7 cellular contexts compared by ENCODE assay signal in the genomic region with DNA sequence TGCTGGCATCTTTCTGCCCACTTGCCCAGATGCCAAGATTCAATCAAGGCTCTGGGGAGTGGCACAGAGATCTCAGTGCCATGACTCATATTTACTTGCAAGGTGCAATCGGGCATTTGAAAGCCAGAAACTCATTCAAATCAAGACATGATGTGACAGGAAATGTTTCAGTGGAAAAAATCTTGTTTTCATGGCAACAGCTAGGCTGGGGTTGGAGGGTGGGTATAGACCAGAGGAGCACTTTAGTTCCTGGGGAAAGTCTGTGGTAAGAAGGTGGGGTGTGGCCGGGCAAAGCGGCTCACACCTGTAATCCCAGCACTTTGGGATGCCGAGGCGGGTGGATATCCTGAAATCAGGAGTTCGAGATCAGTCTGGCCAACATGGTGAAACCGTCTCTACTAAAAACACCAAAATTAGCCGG. TPM values are rescaled to one million over a fixed set of nuclear protein-coding genes. Genes with fewer than 3 reads are reported as not detected.
DNase-seq lines count a peak whose midpoint lies in the region; FAIRE-seq lines count a peak whose summit lies in the region.
"Had no signal": no experiment of that assay in that cellular context is flagged by ENCODE, and none has a peak within 500 bp of the region (broad histone marks: within the 10 kb centered on the region; RNA-seq: fewer than 3 reads in every experiment).

No MANE protein-coding gene starts in this region.

- no peaks in the 10 kb centered on the region for H3K36me3 ChIP-seq in small intestine (ENCODE audit: control insufficient read depth in 2 of 2, insufficient read depth in 2 of 2, low read length in 2 of 2)

- H3K9me3 Mint-ChIP-seq in activated T-helper 2 cell treated with anti-CD3 and anti-CD28 coated beads, Interferon-gamma antibody, Interleukin-2, Interleukin-4, amounts not matched to agents 10 μg/mL and 5 μg/mL and 100 μg/mL, durations not matched to agents 14 hours and 24 hours and 36 hours = no peaks in the 10 kb centered on the region

- WGBS in small intestine, 3 donors = 28 to 71% (median 36%) methylated on average over 8 of the region's 8 CpGs

- intact Hi-C loops in activated T-helper 2 cell treated with anti-CD3 and anti-CD28 coated beads, Interferon-gamma antibody, Interleukin-2, Interleukin-4, amounts not matched to agents 10 μg/mL and 5 μg/mL and 100 μg/mL, durations not matched to agents 14 hours and 24 hours and 36 hours (cut with micrococcal nuclease) = no loop called here

- H3K4me3 ChIP-seq in small intestine (ENCODE audit: low read depth in 1 of 2, low read length in 2 of 2) = no peak overlapping the region

- peak overlapping the region; percentile 76 for H3K27ac Mint-ChIP-seq in activated T-helper 2 cell treated with anti-CD3 and anti-CD28 coated beads, Interferon-gamma antibody, Interleukin-2, Interleukin-4, amounts not matched to agents 10 μg/mL and 5 μg/mL and 100 μg/mL, durations not matched to agents 14 hours and 24 hours and 36 hours

- H3K36me3 Mint-ChIP-seq in activated T-helper 2 cell treated with anti-CD3 and anti-CD28 coated beads, Interferon-gamma antibody, Interleukin-2, Interleukin-4, amounts not matched to agents 10 μg/mL and 5 μg/mL and 100 μg/mL, durations not matched to agents 14 hours and 24 hours and 36 hours (ENCODE audit: low read depth) = no peaks in the 10 kb centered on the region

- H3K4me1 ChIP-seq in small intestine (ENCODE audit: control insufficient read depth in 2 of 2, insufficient read depth in 1 of 2, low read depth in 1 of 2, low read length in 1 of 2) = peaks cover 2 to 3% of the 10 kb centered on the region in 2 donors

- peaks cover 21% of the 10 kb centered on the region for H3K4me1 Mint-ChIP-seq in activated T-helper 2 cell treated with anti-CD3 and anti-CD28 coated beads, Interferon-gamma antibody, Interleukin-2, Interleukin-4, amounts not matched to agents 10 μg/mL and 5 μg/mL and 100 μg/mL, durations not matched to agents 14 hours and 24 hours and 36 hours (ENCODE audit: low read depth)

- DNase-seq in LoVo (ENCODE audit: low spot score) = peak; percentile 50
- no peak for DNase-seq in activated T-helper 2 cell treated with anti-CD3 and anti-CD28 coated beads, Interferon-gamma antibody, Interleukin-2, Interleukin-4, amounts not matched to agents 10 μg/mL and 5 μg/mL and 100 μg/mL, durations not matched to agents 14 hours and 24 hours and 36 hours (ENCODE audit: low spot score)
- DNase-seq in small intestine = peak; percentile 74
- no peak for DNase-seq in central memory CD4-positive, alpha-beta T cell
- DNase-seq in G401 (ENCODE audit: low spot score) = no peak
- no peak for DNase-seq in amniotic stem cell (lab: John Stamatoyannopoulos, UW)
- DNase-seq: left cardiac atrium had no signal

- H3K27ac ChIP-seq in small intestine (ENCODE audit: low read depth in 1 of 2, low read length in 1 of 2) = peak overlapping the region in 1 of 2 donors; percentile 72

- H3K4me3 Mint-ChIP-seq in activated T-helper 2 cell treated with anti-CD3 and anti-CD28 coated beads, Interferon-gamma antibody, Interleukin-2, Interleukin-4, amounts not matched to agents 10 μg/mL and 5 μg/mL and 100 μg/mL, durations not matched to agents 14 hours and 24 hours and 36 hours (ENCODE audit: low read depth) = peak overlapping the region; percentile 41

- H3K27me3 ChIP-seq in small intestine (ENCODE audit: control insufficient read depth in 2 of 2, insufficient read depth in 2 of 2, low read length in 2 of 2) = no peaks in the 10 kb centered on the region

- no peaks in the 10 kb centered on the region for H3K9me3 ChIP-seq in small intestine (ENCODE audit: control insufficient read depth, low read depth)

- H3K27me3 Mint-ChIP-seq in activated T-helper 2 cell treated with anti-CD3 and anti-CD28 coated beads, Interferon-gamma antibody, Interleukin-2, Interleukin-4, amounts not matched to agents 10 μg/mL and 5 μg/mL and 100 μg/mL, durations not matched to agents 14 hours and 24 hours and 36 hours (ENCODE audit: low read depth) = no peaks in the 10 kb centered on the region

- FAIRE-seq in small intestine (lab: Jason Lieb, UNC) = no peak

- in situ Hi-C loops in G401 (cut with HindIII; ENCODE audit: low sequenced_read_pairs) = no loop called here

RNA-seq across cellular contexts. Expression of a gene that starts 1.2 kb away (rescaled TPM):
- total RNA-seq in activated T-helper 2 cell treated with anti-CD3 and anti-CD28 coated beads, Interferon-gamma antibody, Interleukin-2, Interleukin-4, amounts not matched to agents 10 μg/mL and 5 μg/mL and 100 μg/mL, durations not matched to agents 14 hours and 24 hours and 36 hours = not detected in 2 replicates
- polyA plus RNA-seq in small intestine = not detected
- not detected in 2 replicates for total RNA-seq in G401 (2014; rRNA removed; shearing (Covaris generic))
- total RNA-seq: left cardiac atrium had no signal

RNA-seq across cellular contexts. Expression of a gene that starts 26.0 kb away (rescaled TPM):
- 0.09 and 0.16 TPM in 2 replicates for total RNA-seq in activated T-helper 2 cell treated with anti-CD3 and anti-CD28 coated beads, Interferon-gamma antibody, Interleukin-2, Interleukin-4, amounts not matched to agents 10 μg/mL and 5 μg/mL and 100 μg/mL, durations not matched to agents 14 hours and 24 hours and 36 hours
- polyA plus RNA-seq in small intestine = 10 to 100 TPM in 1 of 3 donors, 1 to 10 TPM in 2; 8.1 to 12.1 (median 9.7) TPM
- total RNA-seq in G401 (2014; rRNA removed; shearing (Covaris generic)) = 0.37 and 4.1 TPM in 2 replicates

RNA-seq across cellular contexts. Expression of a gene that starts 35.0 kb away (rescaled TPM):
- total RNA-seq in activated T-helper 2 cell treated with anti-CD3 and anti-CD28 coated beads, Interferon-gamma antibody, Interleukin-2, Interleukin-4, amounts not matched to agents 10 μg/mL and 5 μg/mL and 100 μg/mL, durations not matched to agents 14 hours and 24 hours and 36 hours = not detected in 2 replicates
- polyA plus RNA-seq in small intestine = under 1 TPM in 1 of 3 donors, not detected in 2; 0.13 TPM
- 0.54 and 0.80 TPM in 2 replicates for total RNA-seq in G401 (2014; rRNA removed; shearing (Covaris generic))
- total RNA-seq: left cardiac atrium had no signal

RNA-seq across cellular contexts. Expression of a gene that starts 43.2 kb away (rescaled TPM):
- total RNA-seq in activated T-helper 2 cell treated with anti-CD3 and anti-CD28 coated beads, Interferon-gamma antibody, Interleukin-2, Interleukin-4, amounts not matched to agents 10 μg/mL and 5 μg/mL and 100 μg/mL, durations not matched to agents 14 hours and 24 hours and 36 hours = 70.0 and 77.0 TPM in 2 replicates
- polyA plus RNA-seq in small intestine = 100 to 1,000 TPM in 1 of 3 donors, 10 to 100 TPM in 2; 72.0 to 121 (median 84.0) TPM
- total RNA-seq in G401 (2014; rRNA removed; shearing (Covaris generic)) = 175 and 216 TPM in 2 replicates

RNA-seq across cellular contexts. Expression of a gene that starts 46.3 kb away (rescaled TPM):
- 13.6 and 16.1 TPM in 2 replicates for total RNA-seq in activated T-helper 2 cell treated with anti-CD3 and anti-CD28 coated beads, Interferon-gamma antibody, Interleukin-2, Interleukin-4, amounts not matched to agents 10 μg/mL and 5 μg/mL and 100 μg/mL, durations not matched to agents 14 hours and 24 hours and 36 hours
- polyA plus RNA-seq in small intestine = 10 to 100 TPM; 13.2 to 15.9 (median 14.0) TPM
- 11.7 and 20.5 TPM in 2 replicates for total RNA-seq in G401 (2014; rRNA removed; shearing (Covaris generic))

Comparison
In these comparisons a context has a peak if more than half of its experiments do, and no peak if none do; other contexts are left out.
1. DNase-seq: peak in LoVo (single experiment) and small intestine (single experiment); none in activated T-helper 2 cell treated with anti-CD3 and anti-CD28 coated beads, Interferon-gamma antibody, Interleukin-2, Interleukin-4, amounts not matched to agents 10 μg/mL and 5 μg/mL and 100 μg/mL, durations not matched to agents 14 hours and 24 hours and 36 hours (single experiment), central memory CD4-positive, alpha-beta T cell (single experiment), G401 (single experiment) and amniotic stem cell (single experiment).